1 cellular context compared by ENCODE assay signal in genomic region chr1:214503553-214503952, GRCh38.
TF ChIP-seq lines count a peak whose summit lies in the region.

No MANE protein-coding gene starts in this region.

TF ChIP-seq in HEK293, 187 proteins besides CTCF, POLR2A, EP300 and RAD21 (continued from another document):
- TF ChIP-seq ZNF639 (tag by site-specific recombination; IDR thresholded peaks at IDR 0.05) (no peak), ZNF768 (tag by site-specific recombination; IDR thresholded peaks at IDR 0.05) (no peak), ZBTB10 (tag by site-specific recombination; IDR thresholded peaks at IDR 0.05) (no peak)
